1 cellular context compared by ENCODE assay signal in the genomic region with DNA sequence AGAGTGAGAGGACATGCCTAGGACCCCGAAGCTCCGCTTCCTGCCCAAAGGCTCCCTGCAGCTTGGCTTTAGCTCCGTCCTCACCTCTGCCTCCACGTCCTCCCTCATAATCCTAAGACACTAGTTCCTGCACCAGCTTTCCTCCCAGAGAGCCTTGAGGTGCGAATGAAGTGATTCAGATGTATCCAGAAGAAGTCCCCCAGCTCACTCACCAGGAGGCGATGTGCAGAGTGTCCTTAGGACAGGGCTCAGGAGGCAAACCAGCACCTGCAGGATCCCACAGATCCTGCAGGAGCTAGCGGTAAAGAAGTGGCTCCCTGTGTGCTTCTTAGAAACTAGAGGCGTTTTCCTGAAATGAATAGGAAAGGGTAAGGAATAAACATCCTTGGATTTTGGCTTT.
TF ChIP-seq lines count a peak whose summit lies in the region.

No MANE protein-coding gene starts in this region.

TF ChIP-seq in H1, 55 proteins besides CTCF, POLR2A, EP300 and RAD21:
- TF ChIP-seq ASH2L (IDR thresholded peaks at IDR 0.05; ENCODE audit: low read length) = no peak
- no peak for TF ChIP-seq SIN3A (conservative IDR thresholded peaks at IDR 0.05 in 1 of 2, IDR thresholded peaks at IDR 0.05 in 1 of 2; ENCODE audit: low read depth in 1 of 2, low read length in 2 of 2)
